1 cellular context compared by ENCODE assay signal in the genomic region with DNA sequence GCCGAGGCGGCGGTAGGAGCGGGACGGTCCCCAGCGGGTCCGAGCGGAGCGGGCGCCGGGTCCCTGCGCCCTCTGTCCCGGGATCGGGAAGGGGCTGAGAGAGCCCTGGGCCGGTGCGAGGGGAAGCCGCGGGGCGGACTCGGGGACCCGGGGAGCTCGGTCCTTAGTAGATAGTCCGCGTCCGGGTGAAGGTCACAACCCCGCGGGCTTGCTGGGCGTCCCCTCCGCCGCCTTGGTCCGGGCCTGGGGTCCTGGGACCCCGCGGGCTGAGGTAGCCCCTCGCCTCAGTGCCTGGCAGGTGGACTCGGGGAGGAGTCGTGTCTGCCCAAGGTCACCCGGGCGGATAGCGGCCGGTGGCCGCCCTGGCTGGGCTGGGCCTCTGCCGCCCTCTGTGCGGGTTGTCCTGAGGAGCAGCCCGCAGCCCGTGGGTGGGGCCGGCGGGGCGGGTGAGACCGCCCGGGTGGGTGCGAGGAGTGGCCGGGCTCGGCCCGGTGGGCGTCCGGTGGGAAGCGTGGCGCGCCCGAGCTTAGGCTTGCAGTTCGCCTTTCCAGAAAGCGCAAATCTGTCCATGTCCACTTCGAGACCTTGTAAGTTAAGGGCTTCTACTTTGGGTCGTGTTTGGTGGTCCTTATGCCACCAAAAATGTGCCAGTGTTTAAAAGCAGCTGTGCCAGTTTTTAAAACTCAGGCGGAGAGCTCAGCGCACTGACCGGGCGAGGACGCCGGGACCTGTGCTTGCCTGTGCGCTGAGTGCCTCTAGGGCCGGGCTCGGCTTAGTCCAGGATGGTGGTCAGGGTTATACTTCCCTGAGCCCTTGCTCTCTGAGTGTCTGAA.
TF ChIP-seq lines count a peak whose summit lies in the region.

No MANE protein-coding gene starts in this region.

TF ChIP-seq in K562, 482 proteins besides CTCF, POLR2A, EP300 and RAD21 (continued from another document):
- TF ChIP-seq, protein P1, sequence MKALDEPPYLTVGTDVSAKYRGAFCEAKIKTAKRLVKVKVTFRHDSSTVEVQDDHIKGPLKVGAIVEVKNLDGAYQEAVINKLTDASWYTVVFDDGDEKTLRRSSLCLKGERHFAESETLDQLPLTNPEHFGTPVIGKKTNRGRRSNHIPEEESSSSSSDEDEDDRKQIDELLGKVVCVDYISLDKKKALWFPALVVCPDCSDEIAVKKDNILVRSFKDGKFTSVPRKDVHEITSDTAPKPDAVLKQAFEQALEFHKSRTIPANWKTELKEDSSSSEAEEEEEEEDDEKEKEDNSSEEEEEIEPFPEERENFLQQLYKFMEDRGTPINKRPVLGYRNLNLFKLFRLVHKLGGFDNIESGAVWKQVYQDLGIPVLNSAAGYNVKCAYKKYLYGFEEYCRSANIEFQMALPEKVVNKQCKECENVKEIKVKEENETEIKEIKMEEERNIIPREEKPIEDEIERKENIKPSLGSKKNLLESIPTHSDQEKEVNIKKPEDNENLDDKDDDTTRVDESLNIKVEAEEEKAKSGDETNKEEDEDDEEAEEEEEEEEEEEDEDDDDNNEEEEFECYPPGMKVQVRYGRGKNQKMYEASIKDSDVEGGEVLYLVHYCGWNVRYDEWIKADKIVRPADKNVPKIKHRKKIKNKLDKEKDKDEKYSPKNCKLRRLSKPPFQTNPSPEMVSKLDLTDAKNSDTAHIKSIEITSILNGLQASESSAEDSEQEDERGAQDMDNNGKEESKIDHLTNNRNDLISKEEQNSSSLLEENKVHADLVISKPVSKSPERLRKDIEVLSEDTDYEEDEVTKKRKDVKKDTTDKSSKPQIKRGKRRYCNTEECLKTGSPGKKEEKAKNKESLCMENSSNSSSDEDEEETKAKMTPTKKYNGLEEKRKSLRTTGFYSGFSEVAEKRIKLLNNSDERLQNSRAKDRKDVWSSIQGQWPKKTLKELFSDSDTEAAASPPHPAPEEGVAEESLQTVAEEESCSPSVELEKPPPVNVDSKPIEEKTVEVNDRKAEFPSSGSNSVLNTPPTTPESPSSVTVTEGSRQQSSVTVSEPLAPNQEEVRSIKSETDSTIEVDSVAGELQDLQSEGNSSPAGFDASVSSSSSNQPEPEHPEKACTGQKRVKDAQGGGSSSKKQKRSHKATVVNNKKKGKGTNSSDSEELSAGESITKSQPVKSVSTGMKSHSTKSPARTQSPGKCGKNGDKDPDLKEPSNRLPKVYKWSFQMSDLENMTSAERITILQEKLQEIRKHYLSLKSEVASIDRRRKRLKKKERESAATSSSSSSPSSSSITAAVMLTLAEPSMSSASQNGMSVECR (CRISPR knock-in tag; IDR thresholded peaks at IDR 0.05) = peak; percentile 20; the same call in 1 of the 2 replicates
- TF ChIP-seq PYGO2 (tag; IDR thresholded peaks at IDR 0.05) (no peak), HNRNPL (IDR thresholded peaks at IDR 0.05; ENCODE audit: low read depth, low read length) (0 out of 2 replicates have a peak, but pooled peaks have one; percentile 23)
